1 cellular context compared by ENCODE assay signal in the genomic region with DNA sequence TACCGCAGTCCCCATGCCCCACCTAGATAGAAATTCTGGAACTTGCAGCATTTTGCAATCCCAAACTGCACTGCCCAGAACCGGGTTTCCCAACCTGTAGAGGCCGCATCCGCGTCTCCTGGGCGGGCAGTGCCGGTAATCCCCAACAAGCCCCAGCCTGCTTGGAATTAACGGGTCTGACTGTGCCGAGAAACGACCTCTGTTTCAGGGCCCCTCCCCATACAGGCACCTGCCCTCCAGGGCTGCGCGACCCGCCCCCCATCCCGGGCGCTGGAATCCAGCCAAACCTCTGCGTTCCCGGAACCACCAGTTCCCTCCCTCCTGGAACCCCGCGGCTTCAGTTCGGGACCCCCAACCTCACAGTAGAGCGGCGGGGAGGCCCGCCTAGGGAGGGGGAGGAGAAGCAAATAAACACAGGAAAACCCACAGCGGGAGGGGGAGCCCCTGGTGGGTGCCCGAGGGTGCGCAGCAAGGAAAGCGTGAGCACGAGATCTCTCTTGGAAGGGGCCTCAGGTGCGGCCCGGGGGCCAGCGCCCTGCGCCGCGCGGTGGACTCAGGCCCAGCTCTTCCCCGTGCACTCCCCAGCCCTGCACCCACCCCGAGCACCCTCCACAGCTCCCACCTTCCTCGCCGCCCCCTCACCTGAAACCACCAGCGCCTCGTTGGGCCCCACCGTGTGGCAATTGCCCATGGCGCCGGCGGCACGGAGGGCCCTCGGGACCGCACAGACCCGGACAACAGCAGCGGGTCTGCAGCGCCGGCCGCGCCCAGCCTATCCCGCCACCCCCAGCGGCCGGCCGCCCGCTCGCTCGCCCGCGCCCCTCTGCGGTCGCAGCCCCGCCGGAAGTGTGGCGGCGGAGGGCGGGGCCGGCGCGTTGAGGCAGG.
A peak's percentile ranks its signal among the peaks of the same experiment; 100 is the strongest.
TF ChIP-seq lines count a peak whose summit lies in the region.

A gene with protein sequence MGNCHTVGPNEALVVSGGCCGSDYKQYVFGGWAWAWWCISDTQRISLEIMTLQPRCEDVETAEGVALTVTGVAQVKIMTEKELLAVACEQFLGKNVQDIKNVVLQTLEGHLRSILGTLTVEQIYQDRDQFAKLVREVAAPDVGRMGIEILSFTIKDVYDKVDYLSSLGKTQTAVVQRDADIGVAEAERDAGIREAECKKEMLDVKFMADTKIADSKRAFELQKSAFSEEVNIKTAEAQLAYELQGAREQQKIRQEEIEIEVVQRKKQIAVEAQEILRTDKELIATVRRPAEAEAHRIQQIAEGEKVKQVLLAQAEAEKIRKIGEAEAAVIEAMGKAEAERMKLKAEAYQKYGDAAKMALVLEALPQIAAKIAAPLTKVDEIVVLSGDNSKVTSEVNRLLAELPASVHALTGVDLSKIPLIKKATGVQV (minus strand): TSS at position 850 of the 885 bp plus-strand sequence. CDS start 159 bp downstream, at position 691.

TF ChIP-seq in HepG2, 621 proteins besides CTCF, POLR2A, EP300 and RAD21 (continued from another document and continues in another):
- TF ChIP-seq, protein P1, sequence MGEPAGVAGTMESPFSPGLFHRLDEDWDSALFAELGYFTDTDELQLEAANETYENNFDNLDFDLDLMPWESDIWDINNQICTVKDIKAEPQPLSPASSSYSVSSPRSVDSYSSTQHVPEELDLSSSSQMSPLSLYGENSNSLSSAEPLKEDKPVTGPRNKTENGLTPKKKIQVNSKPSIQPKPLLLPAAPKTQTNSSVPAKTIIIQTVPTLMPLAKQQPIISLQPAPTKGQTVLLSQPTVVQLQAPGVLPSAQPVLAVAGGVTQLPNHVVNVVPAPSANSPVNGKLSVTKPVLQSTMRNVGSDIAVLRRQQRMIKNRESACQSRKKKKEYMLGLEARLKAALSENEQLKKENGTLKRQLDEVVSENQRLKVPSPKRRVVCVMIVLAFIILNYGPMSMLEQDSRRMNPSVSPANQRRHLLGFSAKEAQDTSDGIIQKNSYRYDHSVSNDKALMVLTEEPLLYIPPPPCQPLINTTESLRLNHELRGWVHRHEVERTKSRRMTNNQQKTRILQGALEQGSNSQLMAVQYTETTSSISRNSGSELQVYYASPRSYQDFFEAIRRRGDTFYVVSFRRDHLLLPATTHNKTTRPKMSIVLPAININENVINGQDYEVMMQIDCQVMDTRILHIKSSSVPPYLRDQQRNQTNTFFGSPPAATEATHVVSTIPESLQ (CRISPR knock-in tag; conservative IDR thresholded peaks at IDR 0.05): no peak
- TF ChIP-seq ATRX (CRISPR knock-in tag; IDR thresholded peaks at IDR 0.05; ENCODE audit: borderline replicate concordance) (no peak), HOXA7 (CRISPR knock-in tag; IDR thresholded peaks at IDR 0.05) (no peak), ATM (IDR thresholded peaks at IDR 0.05; ENCODE audit: borderline replicate concordance) (no peak), ZNF431 (CRISPR knock-in tag; IDR thresholded peaks at IDR 0.05; ENCODE audit: borderline replicate concordance, low read depth) (0 out of 2 replicates have a peak, but pooled peaks have one; percentile 58), KLF15 (CRISPR knock-in tag; IDR thresholded peaks at IDR 0.05; ENCODE audit: borderline replicate concordance) (peak; percentile 52; the same call in 1 of the 2 replicates), KAT8 (CRISPR knock-in tag; IDR thresholded peaks at IDR 0.05) (no peak), CEBPB (IDR thresholded peaks at IDR 0.05; ENCODE audit: borderline replicate concordance, low read depth, low read length) (peak; percentile 35; the same call in 1 of the 2 replicates), YEATS4 (CRISPR knock-in tag; IDR thresholded peaks at IDR 0.05; ENCODE audit: borderline replicate concordance) (peak; percentile 77), HES4 (CRISPR knock-in tag; IDR thresholded peaks at IDR 0.05; ENCODE audit: borderline replicate concordance) (peak; percentile 82), MED8 (CRISPR knock-in tag; IDR thresholded peaks at IDR 0.05; ENCODE audit: insufficient replicate concordance) (no peak), HCFC1 (IDR thresholded peaks at IDR 0.05; ENCODE audit: low read depth, low read length) (no peak), SMARCE1 (IDR thresholded peaks at IDR 0.05; ENCODE audit: borderline replicate concordance) (no peak), NCOA1 (CRISPR knock-in tag; IDR thresholded peaks at IDR 0.05) (peak; percentile 80; the same call in 1 of the 2 replicates), ZNF788 (CRISPR knock-in tag; IDR thresholded peaks at IDR 0.05; ENCODE audit: borderline replicate concordance) (peak; percentile 9; the same call in 1 of the 2 replicates)
- TF ChIP-seq, protein P2, sequence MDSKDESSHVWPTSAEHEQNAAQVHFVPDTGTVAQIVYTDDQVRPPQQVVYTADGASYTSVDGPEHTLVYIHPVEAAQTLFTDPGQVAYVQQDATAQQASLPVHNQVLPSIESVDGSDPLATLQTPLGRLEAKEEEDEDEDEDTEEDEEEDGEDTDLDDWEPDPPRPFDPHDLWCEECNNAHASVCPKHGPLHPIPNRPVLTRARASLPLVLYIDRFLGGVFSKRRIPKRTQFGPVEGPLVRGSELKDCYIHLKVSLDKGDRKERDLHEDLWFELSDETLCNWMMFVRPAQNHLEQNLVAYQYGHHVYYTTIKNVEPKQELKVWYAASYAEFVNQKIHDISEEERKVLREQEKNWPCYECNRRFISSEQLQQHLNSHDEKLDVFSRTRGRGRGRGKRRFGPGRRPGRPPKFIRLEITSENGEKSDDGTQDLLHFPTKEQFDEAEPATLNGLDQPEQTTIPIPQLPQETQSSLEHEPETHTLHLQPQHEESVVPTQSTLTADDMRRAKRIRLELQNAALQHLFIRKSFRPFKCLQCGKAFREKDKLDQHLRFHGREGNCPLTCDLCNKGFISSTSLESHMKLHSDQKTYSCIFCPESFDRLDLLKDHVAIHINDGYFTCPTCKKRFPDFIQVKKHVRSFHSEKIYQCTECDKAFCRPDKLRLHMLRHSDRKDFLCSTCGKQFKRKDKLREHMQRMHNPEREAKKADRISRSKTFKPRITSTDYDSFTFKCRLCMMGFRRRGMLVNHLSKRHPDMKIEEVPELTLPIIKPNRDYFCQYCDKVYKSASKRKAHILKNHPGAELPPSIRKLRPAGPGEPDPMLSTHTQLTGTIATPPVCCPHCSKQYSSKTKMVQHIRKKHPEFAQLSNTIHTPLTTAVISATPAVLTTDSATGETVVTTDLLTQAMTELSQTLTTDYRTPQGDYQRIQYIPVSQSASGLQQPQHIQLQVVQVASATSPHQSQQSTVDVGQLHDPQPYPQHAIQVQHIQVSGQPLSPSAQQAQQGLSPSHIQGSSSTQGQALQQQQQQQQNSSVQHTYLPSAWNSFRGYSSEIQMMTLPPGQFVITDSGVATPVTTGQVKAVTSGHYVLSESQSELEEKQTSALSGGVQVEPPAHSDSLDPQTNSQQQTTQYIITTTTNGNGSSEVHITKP (CRISPR knock-in tag; IDR thresholded peaks at IDR 0.05; ENCODE audit: low read depth): 0 out of 2 replicates have a peak, but pooled peaks have one; percentile 31
- TF ChIP-seq, protein P3, sequence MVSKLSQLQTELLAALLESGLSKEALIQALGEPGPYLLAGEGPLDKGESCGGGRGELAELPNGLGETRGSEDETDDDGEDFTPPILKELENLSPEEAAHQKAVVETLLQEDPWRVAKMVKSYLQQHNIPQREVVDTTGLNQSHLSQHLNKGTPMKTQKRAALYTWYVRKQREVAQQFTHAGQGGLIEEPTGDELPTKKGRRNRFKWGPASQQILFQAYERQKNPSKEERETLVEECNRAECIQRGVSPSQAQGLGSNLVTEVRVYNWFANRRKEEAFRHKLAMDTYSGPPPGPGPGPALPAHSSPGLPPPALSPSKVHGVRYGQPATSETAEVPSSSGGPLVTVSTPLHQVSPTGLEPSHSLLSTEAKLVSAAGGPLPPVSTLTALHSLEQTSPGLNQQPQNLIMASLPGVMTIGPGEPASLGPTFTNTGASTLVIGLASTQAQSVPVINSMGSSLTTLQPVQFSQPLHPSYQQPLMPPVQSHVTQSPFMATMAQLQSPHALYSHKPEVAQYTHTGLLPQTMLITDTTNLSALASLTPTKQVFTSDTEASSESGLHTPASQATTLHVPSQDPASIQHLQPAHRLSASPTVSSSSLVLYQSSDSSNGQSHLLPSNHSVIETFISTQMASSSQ (IDR thresholded peaks at IDR 0.05; ENCODE audit: low read depth): no peak
- TF ChIP-seq, protein P3 (CRISPR knock-in tag; IDR thresholded peaks at IDR 0.05; ENCODE audit: borderline replicate concordance): no peak
- TF ChIP-seq, protein P4, sequence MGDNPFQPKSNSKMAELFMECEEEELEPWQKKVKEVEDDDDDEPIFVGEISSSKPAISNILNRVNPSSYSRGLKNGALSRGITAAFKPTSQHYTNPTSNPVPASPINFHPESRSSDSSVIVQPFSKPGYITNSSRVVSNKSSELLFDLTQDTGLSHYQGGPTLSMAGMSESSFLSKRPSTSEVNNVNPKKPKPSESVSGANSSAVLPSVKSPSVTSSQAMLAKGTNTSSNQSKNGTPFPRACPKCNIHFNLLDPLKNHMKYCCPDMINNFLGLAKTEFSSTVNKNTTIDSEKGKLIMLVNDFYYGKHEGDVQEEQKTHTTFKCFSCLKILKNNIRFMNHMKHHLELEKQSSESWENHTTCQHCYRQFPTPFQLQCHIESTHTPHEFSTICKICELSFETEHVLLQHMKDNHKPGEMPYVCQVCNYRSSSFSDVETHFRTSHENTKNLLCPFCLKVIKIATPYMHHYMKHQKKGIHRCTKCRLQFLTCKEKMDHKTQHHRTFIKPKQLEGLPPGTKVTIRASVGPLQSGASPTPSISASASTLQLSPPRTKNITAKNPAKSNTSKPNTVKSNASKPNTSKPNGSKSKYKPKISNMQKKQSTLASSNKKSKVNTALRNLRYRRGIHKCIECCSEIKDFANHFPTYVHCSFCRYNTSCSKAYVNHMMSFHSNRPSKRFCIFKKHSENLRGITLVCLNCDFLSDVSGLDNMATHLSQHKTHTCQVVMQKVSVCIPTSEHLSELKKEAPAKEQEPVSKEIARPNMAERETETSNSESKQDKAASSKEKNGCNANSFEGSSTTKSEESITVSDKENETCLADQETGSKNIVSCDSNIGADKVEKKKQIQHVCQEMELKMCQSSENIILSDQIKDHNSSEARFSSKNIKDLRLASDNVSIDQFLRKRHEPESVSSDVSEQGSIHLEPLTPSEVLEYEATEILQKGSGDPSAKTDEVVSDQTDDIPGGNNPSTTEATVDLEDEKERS (CRISPR knock-in tag; IDR thresholded peaks at IDR 0.05): peak; percentile 17
- TF ChIP-seq, protein P5, sequence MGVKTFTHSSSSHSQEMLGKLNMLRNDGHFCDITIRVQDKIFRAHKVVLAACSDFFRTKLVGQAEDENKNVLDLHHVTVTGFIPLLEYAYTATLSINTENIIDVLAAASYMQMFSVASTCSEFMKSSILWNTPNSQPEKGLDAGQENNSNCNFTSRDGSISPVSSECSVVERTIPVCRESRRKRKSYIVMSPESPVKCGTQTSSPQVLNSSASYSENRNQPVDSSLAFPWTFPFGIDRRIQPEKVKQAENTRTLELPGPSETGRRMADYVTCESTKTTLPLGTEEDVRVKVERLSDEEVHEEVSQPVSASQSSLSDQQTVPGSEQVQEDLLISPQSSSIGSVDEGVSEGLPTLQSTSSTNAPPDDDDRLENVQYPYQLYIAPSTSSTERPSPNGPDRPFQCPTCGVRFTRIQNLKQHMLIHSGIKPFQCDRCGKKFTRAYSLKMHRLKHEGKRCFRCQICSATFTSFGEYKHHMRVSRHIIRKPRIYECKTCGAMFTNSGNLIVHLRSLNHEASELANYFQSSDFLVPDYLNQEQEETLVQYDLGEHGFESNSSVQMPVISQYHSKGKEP (CRISPR knock-in tag; IDR thresholded peaks at IDR 0.05): no peak
- TF ChIP-seq, protein P6, sequence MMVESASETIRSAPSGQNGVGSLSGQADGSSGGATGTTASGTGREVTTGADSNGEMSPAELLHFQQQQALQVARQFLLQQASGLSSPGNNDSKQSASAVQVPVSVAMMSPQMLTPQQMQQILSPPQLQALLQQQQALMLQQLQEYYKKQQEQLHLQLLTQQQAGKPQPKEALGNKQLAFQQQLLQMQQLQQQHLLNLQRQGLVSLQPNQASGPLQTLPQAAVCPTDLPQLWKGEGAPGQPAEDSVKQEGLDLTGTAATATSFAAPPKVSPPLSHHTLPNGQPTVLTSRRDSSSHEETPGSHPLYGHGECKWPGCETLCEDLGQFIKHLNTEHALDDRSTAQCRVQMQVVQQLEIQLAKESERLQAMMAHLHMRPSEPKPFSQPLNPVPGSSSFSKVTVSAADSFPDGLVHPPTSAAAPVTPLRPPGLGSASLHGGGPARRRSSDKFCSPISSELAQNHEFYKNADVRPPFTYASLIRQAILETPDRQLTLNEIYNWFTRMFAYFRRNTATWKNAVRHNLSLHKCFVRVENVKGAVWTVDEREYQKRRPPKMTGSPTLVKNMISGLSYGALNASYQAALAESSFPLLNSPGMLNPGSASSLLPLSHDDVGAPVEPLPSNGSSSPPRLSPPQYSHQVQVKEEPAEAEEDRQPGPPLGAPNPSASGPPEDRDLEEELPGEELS (CRISPR knock-in tag; IDR thresholded peaks at IDR 0.05): no peak
- TF ChIP-seq, protein P7, sequence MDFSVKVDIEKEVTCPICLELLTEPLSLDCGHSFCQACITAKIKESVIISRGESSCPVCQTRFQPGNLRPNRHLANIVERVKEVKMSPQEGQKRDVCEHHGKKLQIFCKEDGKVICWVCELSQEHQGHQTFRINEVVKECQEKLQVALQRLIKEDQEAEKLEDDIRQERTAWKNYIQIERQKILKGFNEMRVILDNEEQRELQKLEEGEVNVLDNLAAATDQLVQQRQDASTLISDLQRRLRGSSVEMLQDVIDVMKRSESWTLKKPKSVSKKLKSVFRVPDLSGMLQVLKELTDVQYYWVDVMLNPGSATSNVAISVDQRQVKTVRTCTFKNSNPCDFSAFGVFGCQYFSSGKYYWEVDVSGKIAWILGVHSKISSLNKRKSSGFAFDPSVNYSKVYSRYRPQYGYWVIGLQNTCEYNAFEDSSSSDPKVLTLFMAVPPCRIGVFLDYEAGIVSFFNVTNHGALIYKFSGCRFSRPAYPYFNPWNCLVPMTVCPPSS (IDR thresholded peaks at IDR 0.05): no peak
